19 cellular contexts compared by ENCODE assay signal in the genomic region with DNA sequence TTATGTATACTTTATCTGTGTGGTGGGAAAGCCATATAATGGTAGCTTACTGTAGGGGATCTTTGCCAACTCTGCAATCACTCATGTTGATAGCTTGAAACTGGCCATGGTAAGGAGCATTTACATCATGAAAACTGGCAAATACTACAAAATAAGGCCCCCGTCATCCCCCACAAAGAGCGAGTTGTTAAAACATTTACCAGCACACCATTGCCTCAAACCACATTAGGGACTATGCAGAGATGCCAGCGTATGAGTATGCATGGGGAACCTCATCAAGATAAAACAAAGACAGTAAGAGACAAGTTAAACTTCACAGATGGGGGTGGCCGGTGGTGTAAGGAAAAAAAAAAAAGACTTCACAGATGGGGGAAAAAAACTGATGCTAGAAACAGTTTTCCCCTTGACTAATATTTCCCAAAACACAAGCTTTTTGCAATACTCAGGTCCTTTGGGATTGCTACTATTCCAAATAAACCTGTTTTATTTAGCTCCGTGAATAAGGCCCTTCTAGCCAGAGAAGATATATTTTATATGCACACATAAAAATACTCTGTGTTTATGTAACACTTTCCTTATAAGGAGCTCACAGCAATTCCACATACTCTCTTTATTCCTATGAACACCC.
A peak's percentile ranks its signal among the peaks of the same experiment; 100 is the strongest.
DNase-seq lines count a peak whose midpoint lies in the region; ATAC-seq, FAIRE-seq and TF ChIP-seq lines count a peak whose summit lies in the region.
"Had no signal": no experiment of that assay in that cellular context is flagged by ENCODE, and none has a peak within 500 bp of the region (broad histone marks: within the 10 kb centered on the region; RNA-seq: fewer than 3 reads in every experiment).

No MANE protein-coding gene starts in this region.

- H3K9ac ChIP-seq in H9 (ENCODE audit: extremely low read depth, insufficient read length, low read length), result no peak overlapping the region
- H3K9ac ChIP-seq: parathyroid adenoma had no signal

- H3K27ac Mint-ChIP-seq in osteocyte (ENCODE audit: unreplicated experiment), result peak overlapping the region; percentile 2
- no peak overlapping the region for H3K27ac Mint-ChIP-seq in H9
- H3K27ac Mint-ChIP-seq: activated B cell treated with CpG ODN at 0.5 μM for 24 hours; CD8-positive, alpha-beta memory T cell; effector memory CD8-positive, alpha-beta T cell had no signal

- no peaks in the 10 kb centered on the region for H3K79me1 ChIP-seq in H9 (ENCODE audit: insufficient read depth, low read depth, low read length, poor library complexity, severe bottlenecking)

- H3K9me3 ChIP-seq in heart right ventricle (no peaks in the 10 kb centered on the region), vagina (no peaks in the 10 kb centered on the region), H9 (ENCODE audit: control insufficient read depth, low read depth, low read length) (no peaks in the 10 kb centered on the region)

- H4K5ac ChIP-seq in H9 (ENCODE audit: insufficient read length, low read depth, low read length), result no peak overlapping the region

- H3K9me3 Mint-ChIP-seq in osteocyte (ENCODE audit: unreplicated experiment) (peaks cover 3% of the 10 kb centered on the region), H9 (no peaks in the 10 kb centered on the region; a peak in 1 of 5 replicates)
- H3K9me3 Mint-ChIP-seq: activated B cell treated with CpG ODN at 0.5 μM for 24 hours; CD8-positive, alpha-beta memory T cell; effector memory CD8-positive, alpha-beta T cell had no signal

- no peak overlapping the region for H2AFZ ChIP-seq in H9 (ENCODE audit: low read length)
- H2AFZ ChIP-seq: parathyroid adenoma had no signal

- peak; percentile 83 for FAIRE-seq in endometrium (lab: Jason Lieb, UNC)
- FAIRE-seq: bronchial epithelial cell, GM12891, kidney had no signal

- H3T11ph ChIP-seq in H9 (ENCODE audit: low read length), result no peak overlapping the region

- no peak overlapping the region for H3K4me3 ChIP-seq in heart right ventricle
- H3K4me3 ChIP-seq in vagina, result no peak overlapping the region

- no peak overlapping the region for H2BK20ac ChIP-seq in H9 (ENCODE audit: low read depth, low read length, poor library complexity, severe bottlenecking)

- DNase-seq in heart right ventricle (no peak), Right ventricle myocardium superior (no peak), osteocyte (ENCODE audit: extremely low spot score, unreplicated experiment) (no peak), vagina (ENCODE audit: extremely low spot score in 2 of 2) (peak in 1 of 2 donors; percentile 85), GM03348 (ENCODE audit: low spot score) (no peak), H9 (no peak), NCI-H1694 (lab: John Stamatoyannopoulos, UW) (no peak)
- DNase-seq: activated B cell treated with CpG ODN at 0.5 μM for 24 hours; CD8-positive, alpha-beta memory T cell; effector memory CD8-positive, alpha-beta T cell; HCEC 1CT; head of caudate nucleus; KBM-7; NCI-H1105 treated with DMSO at 0.1 percent for 48 hours had no signal

- no peak overlapping the region for H2BK12ac ChIP-seq in H9 (ENCODE audit: insufficient read length, low read depth, low read length)

- H3K79me2 ChIP-seq in H9 (ENCODE audit: insufficient read depth, low read length), result no peaks in the 10 kb centered on the region
- H3K79me2 ChIP-seq: parathyroid adenoma had no signal

- TF ChIP-seq CTCF in heart right ventricle (IDR thresholded peaks at IDR 0.05), result no peak
- TF ChIP-seq CTCF in osteocyte (IDR thresholded peaks at IDR 0.05), result no peak
- TF ChIP-seq CTCF in vagina (IDR thresholded peaks at IDR 0.05), result no peak
- no peak for TF ChIP-seq CTCF in H9 (conservative IDR thresholded peaks at IDR 0.05)

- no peak overlapping the region for H3K4me2 ChIP-seq in H9 (ENCODE audit: insufficient read depth, insufficient read length, low read length)

- ATAC-seq in heart right ventricle (no peak), Right ventricle myocardium superior (ENCODE audit: poor library complexity) (no peak)
- ATAC-seq: effector memory CD8-positive, alpha-beta T cell had no signal

- H3K27ac ChIP-seq in heart right ventricle (peak overlapping the region in 9 of 10 donors; percentile 13 to 89 (median 60)), vagina (peak overlapping the region; percentile 75), H9 (ENCODE audit: insufficient read length, low read depth, low read length) (no peak overlapping the region)
- H3K27ac ChIP-seq: parathyroid adenoma had no signal

- no peaks in the 10 kb centered on the region for H4K20me1 ChIP-seq in H9 (ENCODE audit: control insufficient read depth, insufficient read depth, insufficient read length)

- H3K36me3 ChIP-seq in heart right ventricle (no peaks in the 10 kb centered on the region), vagina (no peaks in the 10 kb centered on the region)

- no peak overlapping the region for H3K14ac ChIP-seq in H9 (ENCODE audit: insufficient read depth, low read length)

- no peak overlapping the region for H3K4ac ChIP-seq in H9 (ENCODE audit: low read depth, low read length)

- H3K4me3 Mint-ChIP-seq in osteocyte (ENCODE audit: unreplicated experiment), result no peak overlapping the region
- no peak overlapping the region for H3K4me3 Mint-ChIP-seq in H9
- H3K4me3 Mint-ChIP-seq: activated B cell treated with CpG ODN at 0.5 μM for 24 hours; CD8-positive, alpha-beta memory T cell; effector memory CD8-positive, alpha-beta T cell had no signal

- peaks cover 64% of the 10 kb centered on the region for H3K4me1 Mint-ChIP-seq in osteocyte (ENCODE audit: unreplicated experiment)
- H3K4me1 Mint-ChIP-seq in H9, result peaks cover 36 to 42% of the 10 kb centered on the region in 2 experiments

- H2BK15ac ChIP-seq in H9 (ENCODE audit: low read depth, low read length), result no peak overlapping the region

- TF ChIP-seq POLR2A in vagina (IDR thresholded peaks at IDR 0.05), result no peak

- peaks cover 8% of the 10 kb centered on the region for H3K23me2 ChIP-seq in H9 (ENCODE audit: insufficient read length, low read depth, low read length, poor library complexity, severe bottlenecking)

- no peak overlapping the region for H2BK5ac ChIP-seq in H9 (ENCODE audit: insufficient read length, low read length)

- intact Hi-C loops in heart right ventricle (cut with DNase I) (loop anchor here in 4 of 10 donors (5.0 to 10.0 kb wide), 5 partner anchors 66 to 248 kb away; no protein-coding TSS in a partner anchor), Right ventricle myocardium superior (cut with DNase I) (loop anchor here (5.0 kb wide), 1 partner anchor 134 kb away; no protein-coding TSS in a partner anchor), vagina (cut with DNase I) (no loop called here)

- WGBS in heart right ventricle, 2 donors, result 70 to 74% methylated on average over 5 of the region's 5 CpGs
- WGBS in H9 (ENCODE audit: extremely low coverage, insufficient read length, low lambda C conversion rate), result no CpG with 5 or more reads among the region's 5 CpGs

- no peaks in the 10 kb centered on the region for H3K36me3 Mint-ChIP-seq in osteocyte (ENCODE audit: unreplicated experiment)
- H3K36me3 Mint-ChIP-seq in H9 (ENCODE audit: insufficient read depth in 1 of 3, low read depth in 3 of 3), result no peaks in the 10 kb centered on the region

- H3K23ac ChIP-seq in H9 (ENCODE audit: insufficient read length, low read depth, low read length), result no peak overlapping the region

- H3K4me1 ChIP-seq in heart right ventricle (peaks cover 9 to 81% (median 66%) of the 10 kb centered on the region in 9 donors), vagina (peaks cover 59% of the 10 kb centered on the region), H9 (ENCODE audit: insufficient read depth, low read length) (peaks cover 6% of the 10 kb centered on the region; the same call in 1 of the 2 replicates)

- H3K27me3 Mint-ChIP-seq in osteocyte (ENCODE audit: unreplicated experiment), result no peaks in the 10 kb centered on the region
- H3K27me3 Mint-ChIP-seq in H9 (ENCODE audit: low read depth), result peaks cover 73% of the 10 kb centered on the region

- H3K18ac ChIP-seq in H9 (ENCODE audit: insufficient read length, low read depth, low read length), result no peak overlapping the region

- H3K56ac ChIP-seq in H9 (ENCODE audit: insufficient read length, low read depth, low read length), result no peak overlapping the region

- H2BK120ac ChIP-seq in H9 (ENCODE audit: low read depth, low read length, poor library complexity, severe bottlenecking), result no peak overlapping the region

- no peak overlapping the region for H2AK5ac ChIP-seq in H9 (ENCODE audit: insufficient read length, low read length)

- H4K8ac ChIP-seq in H9 (replicated peaks; ENCODE audit: insufficient read length, low read depth, low read length), result no peak overlapping the region

- H3K27me3 ChIP-seq in heart right ventricle (no peaks in the 10 kb centered on the region), vagina (no peaks in the 10 kb centered on the region), H9 (ENCODE audit: insufficient read depth, low read length) (peaks cover 8% of the 10 kb centered on the region)

- no peak overlapping the region for H4K91ac ChIP-seq in H9 (ENCODE audit: insufficient read length, low read depth, low read length)
